In genomic region chr5:174374206-174374605, GRCh38 we compare ENCODE assay signal across 29 cellular contexts.
"Had no signal": no experiment of that assay in that cellular context is flagged by ENCODE, and none has a peak within 500 bp of the region (broad histone marks: within the 10 kb centered on the region; RNA-seq: fewer than 3 reads in every experiment).

No MANE protein-coding gene starts in this region.

- ATAC-seq: naive thymus-derived CD4-positive, alpha-beta T cell; natural killer cell; psoas muscle; right cardiac atrium; right lobe of liver; stimulated activated effector memory CD8-positive, alpha-beta T cell treated with anti-CD3 and anti-CD28 coated beads, Interleukin-12 subunit alpha, Interleukin-12 subunit beta, amount 100 ng/mL, for 72 hours; stimulated activated naive B cell treated with anti-CD40 and anti-IgM and Interleukin-4, amounts not matched to agents 10 μg/mL and 1 μg/mL and 100 μg/mL, for 72 hours; upper lobe of right lung had no signal

- H3K4me1 ChIP-seq: parathyroid adenoma, psoas muscle, right lobe of liver, sigmoid colon, spleen, stomach, thyroid gland, tibial nerve, upper lobe of right lung, uterus had no signal

- H3K27ac Mint-ChIP-seq: naive thymus-derived CD4-positive, alpha-beta T cell; natural killer cell; nephron; progenitor cell of endocrine pancreas; stimulated activated effector memory CD8-positive, alpha-beta T cell treated with anti-CD3 and anti-CD28 coated beads, Interleukin-12 subunit alpha, Interleukin-12 subunit beta, amount 100 ng/mL, for 72 hours; stimulated activated naive B cell treated with anti-CD40 and anti-IgM and Interleukin-4, amounts not matched to agents 10 μg/mL and 1 μg/mL and 100 μg/mL, for 72 hours; stimulated activated naive CD8-positive, alpha-beta T cell treated with anti-CD3 and anti-CD28 coated beads, Interleukin-15, Interleukin-2, amounts not matched to agents 100 ng/mL and 50 ng/mL, for 24 hours; type B pancreatic cell had no signal

- H3K36me3 ChIP-seq: neutrophil, right lobe of liver, sigmoid colon, spleen, stomach, thoracic aorta, thyroid gland, tibial nerve, upper lobe of right lung, uterus had no signal

- H3K9ac ChIP-seq: parathyroid adenoma had no signal

- H3K36me3 Mint-ChIP-seq: naive thymus-derived CD4-positive, alpha-beta T cell; natural killer cell; stimulated activated effector memory CD8-positive, alpha-beta T cell treated with anti-CD3 and anti-CD28 coated beads, Interleukin-12 subunit alpha, Interleukin-12 subunit beta, amount 100 ng/mL, for 72 hours; stimulated activated naive B cell treated with anti-CD40 and anti-IgM and Interleukin-4, amounts not matched to agents 10 μg/mL and 1 μg/mL and 100 μg/mL, for 72 hours; type B pancreatic cell had no signal

- H3K9me3 Mint-ChIP-seq: naive thymus-derived CD4-positive, alpha-beta T cell; natural killer cell; nephron; stimulated activated naive CD8-positive, alpha-beta T cell treated with anti-CD3 and anti-CD28 coated beads, Interleukin-15, Interleukin-2, amounts not matched to agents 100 ng/mL and 50 ng/mL, for 24 hours; type B pancreatic cell had no signal

- H3K4me3 Mint-ChIP-seq: naive thymus-derived CD4-positive, alpha-beta T cell; natural killer cell; nephron; stimulated activated effector memory CD8-positive, alpha-beta T cell treated with anti-CD3 and anti-CD28 coated beads, Interleukin-12 subunit alpha, Interleukin-12 subunit beta, amount 100 ng/mL, for 72 hours; stimulated activated naive B cell treated with anti-CD40 and anti-IgM and Interleukin-4, amounts not matched to agents 10 μg/mL and 1 μg/mL and 100 μg/mL, for 72 hours; stimulated activated naive CD8-positive, alpha-beta T cell treated with anti-CD3 and anti-CD28 coated beads, Interleukin-15, Interleukin-2, amounts not matched to agents 100 ng/mL and 50 ng/mL, for 24 hours; type B pancreatic cell had no signal

- H2AFZ ChIP-seq: parathyroid adenoma had no signal

- H3K9me3 ChIP-seq: neutrophil, psoas muscle, right lobe of liver, sigmoid colon, thoracic aorta, thyroid gland, upper lobe of right lung, uterus had no signal

- H3K27ac ChIP-seq: neutrophil, parathyroid adenoma, psoas muscle, right lobe of liver, sigmoid colon, spleen, stomach, thoracic aorta, thyroid gland, tibial nerve, upper lobe of right lung, uterus had no signal

- H3K27me3 ChIP-seq: right lobe of liver, sigmoid colon, stomach, thyroid gland, tibial nerve, upper lobe of right lung, uterus had no signal

- H3K27me3 Mint-ChIP-seq: stimulated activated naive B cell treated with anti-CD40 and anti-IgM and Interleukin-4, amounts not matched to agents 10 μg/mL and 1 μg/mL and 100 μg/mL, for 72 hours; stimulated activated naive CD8-positive, alpha-beta T cell treated with anti-CD3 and anti-CD28 coated beads, Interleukin-15, Interleukin-2, amounts not matched to agents 100 ng/mL and 50 ng/mL, for 24 hours had no signal

- H3K4me1 Mint-ChIP-seq: naive thymus-derived CD4-positive, alpha-beta T cell; natural killer cell; nephron; stimulated activated effector memory CD8-positive, alpha-beta T cell treated with anti-CD3 and anti-CD28 coated beads, Interleukin-12 subunit alpha, Interleukin-12 subunit beta, amount 100 ng/mL, for 72 hours; stimulated activated naive B cell treated with anti-CD40 and anti-IgM and Interleukin-4, amounts not matched to agents 10 μg/mL and 1 μg/mL and 100 μg/mL, for 72 hours had no signal

- H3K4me3 ChIP-seq: psoas muscle, right lobe of liver, sigmoid colon, spleen, stomach, thoracic aorta, thyroid gland, tibial nerve, upper lobe of right lung, uterus had no signal

- H3K79me2 ChIP-seq: parathyroid adenoma had no signal

- DNase-seq: naive thymus-derived CD4-positive, alpha-beta T cell; natural killer cell; nucleus accumbens; posterior cingulate gyrus; psoas muscle; right cardiac atrium; right lobe of liver; sigmoid colon; small intestine; spleen; stimulated activated CD4-positive, alpha-beta T cell treated with anti-CD3 and anti-CD28 coated beads, Interleukin-12 subunit alpha, Interleukin-12 subunit beta, amount 100 ng/mL, for 4 hours; stimulated activated CD4-positive, alpha-beta T cell treated with anti-CD3 and anti-CD28 coated beads, Interleukin-1b, Interleukin-23, amount 100 ng/mL, for 48 hours; stimulated activated CD4-positive, alpha-beta T cell treated with anti-CD3 and anti-CD28 coated beads, Interleukin-4, amount 100 ng/mL, for 1 hour; stimulated activated CD4-positive, alpha-beta T cell treated with anti-CD3 and anti-CD28 coated beads, Interleukin-4, amount 100 ng/mL, for 4 hours; stimulated activated naive B cell treated with anti-CD40 and anti-IgM and Interleukin-4, amounts not matched to agents 10 μg/mL and 1 μg/mL and 100 μg/mL, for 72 hours; stimulated activated naive CD4-positive, alpha-beta T cell treated with Interleukin-2 at 50 U/mL for 16 hours; stomach; thyroid gland; upper lobe of right lung; uterus had no signal
